In the genomic region with DNA sequence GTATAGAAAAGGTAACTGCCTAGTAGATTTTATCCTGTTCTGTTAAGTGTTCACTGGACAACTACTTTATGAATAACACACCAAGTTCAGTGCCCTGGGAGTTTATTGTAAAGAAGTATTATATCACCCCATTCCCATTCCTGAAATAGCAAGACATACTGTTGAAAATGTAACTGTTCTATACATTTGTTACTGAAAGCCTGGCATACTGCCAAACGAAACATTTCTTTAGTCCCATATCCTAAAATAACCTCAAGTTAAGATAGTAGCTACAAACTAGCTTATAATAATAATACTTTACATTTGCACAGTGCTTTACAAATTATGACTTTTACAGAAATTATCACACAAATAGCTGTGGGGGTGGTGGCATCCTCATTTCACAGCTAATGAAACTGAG, we compare ENCODE assay signal across 17 cellular contexts. TPM values are rescaled to one million over a fixed set of nuclear protein-coding genes. Genes with fewer than 3 reads are reported as not detected.
A peak's percentile ranks its signal among the peaks of the same experiment; 100 is the strongest.
DNase-seq lines count a peak whose midpoint lies in the region; ATAC-seq, FAIRE-seq and TF ChIP-seq lines count a peak whose summit lies in the region.
"Had no signal": no experiment of that assay in that cellular context is flagged by ENCODE, and none has a peak within 500 bp of the region (broad histone marks: within the 10 kb centered on the region; RNA-seq: fewer than 3 reads in every experiment).

No MANE protein-coding gene starts in this region.

- H3K27me3 ChIP-seq in MM.1S (replicated peaks; ENCODE audit: insufficient read depth, low read length), result no peaks in the 10 kb centered on the region
- H3K27me3 ChIP-seq in K562 (ENCODE audit: control insufficient read depth in 2 of 2, insufficient read depth in 2 of 2, low read length in 2 of 2), result no peaks in the 10 kb centered on the region
- H3K27me3 ChIP-seq in trophoblast cell (ENCODE audit: insufficient read depth, low read length), result no peaks in the 10 kb centered on the region
- H3K27me3 ChIP-seq: BLaER1 had no signal

- H2BK12ac ChIP-seq in trophoblast cell (ENCODE audit: low read length), result no peak overlapping the region

- no peaks in the 10 kb centered on the region for H3K79me2 ChIP-seq in MM.1S (ENCODE audit: low read length)
- no peaks in the 10 kb centered on the region for H3K79me2 ChIP-seq in K562 (ENCODE audit: control insufficient read depth, insufficient read depth, low read length)
- H3K79me2 ChIP-seq in trophoblast cell (ENCODE audit: control insufficient read depth, insufficient read depth, low read length, poor library complexity), result no peaks in the 10 kb centered on the region

- no peak overlapping the region for H3K27ac ChIP-seq in MM.1S (ENCODE audit: low read length)
- no peak overlapping the region for H3K27ac ChIP-seq in K562 (ENCODE audit: extremely low read depth, low read depth, low read length)
- H3K27ac ChIP-seq in trophoblast cell (ENCODE audit: low read depth, low read length), result no peak overlapping the region
- H3K27ac ChIP-seq: 22Rv1, BLaER1, GM23248 had no signal

- CTCF ChIA-PET in K562 (lab: Yijun Ruan, JAX; ENCODE audit: low intra/inter-chr PET ratio), result no interaction called here

- TF ChIP-seq RAD21 in K562 (CRISPR knock-in tag; conservative IDR thresholded peaks at IDR 0.05 in 1 of 2, IDR thresholded peaks at IDR 0.05 in 1 of 2), result no peak

- no peak for FAIRE-seq in K562 (lab: Jason Lieb, UNC)
- FAIRE-seq: GM12878, GM18507, H54 had no signal

- H3K36me3 ChIP-seq in MM.1S (replicated peaks; ENCODE audit: insufficient read depth, low read length), result no peaks in the 10 kb centered on the region
- H3K36me3 ChIP-seq in K562 (ENCODE audit: control insufficient read depth, insufficient read depth, low read length), result no peaks in the 10 kb centered on the region
- H3K36me3 ChIP-seq in trophoblast cell (ENCODE audit: control insufficient read depth in 1 of 2, insufficient read depth in 2 of 2, low read length in 2 of 2), result no peaks in the 10 kb centered on the region
- H3K36me3 ChIP-seq: BLaER1 had no signal

- H2BK5ac ChIP-seq in trophoblast cell (ENCODE audit: low read depth, low read length, poor library complexity), result no peak overlapping the region

- WGBS in K562 (ENCODE audit: insufficient coverage, low coverage, missing lambda C conversion rate), result 0% methylated on average over 1 of the region's 1 CpG
- WGBS in trophoblast cell (ENCODE audit: extremely low coverage, insufficient coverage, insufficient read length), result no CpG with 5 or more reads among the region's 1 CpG

- TF ChIP-seq EP300 in K562 (IDR thresholded peaks at IDR 0.05; ENCODE audit: low read length), result no peak

- H2AK5ac ChIP-seq in trophoblast cell (ENCODE audit: low read length), result no peak overlapping the region

- H3K14ac ChIP-seq in trophoblast cell (ENCODE audit: low read length), result no peak overlapping the region

- no peaks in the 10 kb centered on the region for H3K9me2 ChIP-seq in MM.1S (replicated peaks; ENCODE audit: insufficient read depth, low read length)

- H3K4ac ChIP-seq in trophoblast cell (ENCODE audit: low read depth, low read length), result no peak overlapping the region

- TF ChIP-seq CTCF in MM.1S (IDR thresholded peaks at IDR 0.05; ENCODE audit: low read length) (no peak), K562 (IDR thresholded peaks at IDR 0.05 in 2 of 3, conservative IDR thresholded peaks at IDR 0.05 in 1 of 3; ENCODE audit: insufficient read depth in 2 of 3, low read depth in 1 of 3, low read length in 3 of 3) (no peak), fibroblast of the aortic adventitia (IDR thresholded peaks at IDR 0.05; ENCODE audit: insufficient read depth, low read length) (no peak)

- POLR2A ChIA-PET in K562 (lab: Yijun Ruan, JAX), result interaction anchor here (0.9 kb wide), 1 partner anchor 9 kb away, joined by 4 read pairs; no protein-coding TSS in a partner anchor

- no peak overlapping the region for H4K91ac ChIP-seq in trophoblast cell (ENCODE audit: low read depth, low read length)

- H4K12ac ChIP-seq in trophoblast cell (ENCODE audit: low read depth, low read length), result no peak overlapping the region

- H3K4me3 ChIP-seq in MM.1S (ENCODE audit: low read length), result no peak overlapping the region
- no peak overlapping the region for H3K4me3 ChIP-seq in K562
- H3K4me3 ChIP-seq in fibroblast of the aortic adventitia (ENCODE audit: low read depth, low read length), result no peak overlapping the region
- no peak overlapping the region for H3K4me3 ChIP-seq in trophoblast cell (ENCODE audit: low read depth, low read length)
- H3K4me3 ChIP-seq: BLaER1, GM12878, GM23248 had no signal

- DNase-seq in DMS 273 (lab: John Stamatoyannopoulos, UW; ENCODE audit: unreplicated experiment) (peak; percentile 12), DMS 273 treated with DMSO at 0.1 percent for 48 hours (lab: John Stamatoyannopoulos, UW) (no peak), MM.1S (peak; percentile 30), K562 (ENCODE audit: extremely low read depth in 1 of 4, low spot score in 3 of 4) (no peak), fibroblast of the aortic adventitia (ENCODE audit: low read depth) (peak; percentile 7), trophoblast cell (no peak), G401 (ENCODE audit: low spot score) (no peak)
- DNase-seq: AML-193; Caco-2; CD8-positive, alpha-beta memory T cell; GM23248 had no signal

- no peaks in the 10 kb centered on the region for H3K9me1 ChIP-seq in K562 (ENCODE audit: control insufficient read depth, insufficient read depth, low read length)

- no peak overlapping the region for H4K8ac ChIP-seq in trophoblast cell (ENCODE audit: low read depth, low read length)

- H3F3A ChIP-seq in MM.1S (ENCODE audit: insufficient read depth, low read length), result no peaks in the 10 kb centered on the region

- H3K23ac ChIP-seq in trophoblast cell (ENCODE audit: low read length), result no peak overlapping the region

- H3K18ac ChIP-seq in trophoblast cell (ENCODE audit: low read length), result no peak overlapping the region

- H4K20me1 ChIP-seq in MM.1S (ENCODE audit: insufficient read depth, low read length), result no peaks in the 10 kb centered on the region
- no peaks in the 10 kb centered on the region for H4K20me1 ChIP-seq in K562 (replicated peaks; ENCODE audit: control insufficient read depth, insufficient read depth, low read length)
- H4K20me1 ChIP-seq: BLaER1 had no signal

- H3K4me1 ChIP-seq in MM.1S (ENCODE audit: low read length) (no peaks in the 10 kb centered on the region), K562 (replicated peaks in 1 of 2; ENCODE audit: control insufficient read depth in 2 of 2, insufficient read depth in 2 of 2, low read length in 2 of 2) (no peaks in the 10 kb centered on the region), trophoblast cell (ENCODE audit: control insufficient read depth in 1 of 2, insufficient read depth in 2 of 2, low read length in 2 of 2) (no peaks in the 10 kb centered on the region)
- H3K4me1 ChIP-seq: BLaER1, Caco-2 had no signal

- H3K9ac ChIP-seq in MM.1S (ENCODE audit: low read length), result no peak overlapping the region
- no peak overlapping the region for H3K9ac ChIP-seq in K562 (ENCODE audit: insufficient read depth in 1 of 2, low read depth in 2 of 2, low read length in 2 of 2)
- no peak overlapping the region for H3K9ac ChIP-seq in trophoblast cell (ENCODE audit: low read length)
- H3K9ac ChIP-seq: BLaER1, GM23248 had no signal

- in situ Hi-C loops in K562 (cut with MboI) (loop anchor here (10.0 kb wide), 1 partner anchor 369 kb away; no protein-coding TSS in a partner anchor), G401 (cut with HindIII; ENCODE audit: low sequenced_read_pairs) (no loop called here)

- no peak for ATAC-seq in K562
- no peak for ATAC-seq in GM21576 (IDR thresholded peaks at IDR 0.05; ENCODE audit: unreplicated experiment)
- ATAC-seq: GM12878 had no signal

- H3K79me1 ChIP-seq in trophoblast cell (ENCODE audit: low read length), result no peaks in the 10 kb centered on the region

- intact Hi-C loops in K562 (cut with micrococcal nuclease), result no loop called here

- H3K4me2 ChIP-seq in MM.1S (ENCODE audit: low read depth, low read length), result peak overlapping the region; percentile 17; the same call in 1 of the 2 replicates
- H3K4me2 ChIP-seq in K562 (ENCODE audit: insufficient read depth, low read length), result no peak overlapping the region
- H3K4me2 ChIP-seq in trophoblast cell (ENCODE audit: low read length), result no peak overlapping the region
- H3K4me2 ChIP-seq: BLaER1 had no signal

- no peak overlapping the region for H2AFZ ChIP-seq in MM.1S (ENCODE audit: low read length)
- H2AFZ ChIP-seq in K562 (ENCODE audit: low read depth, low read length), result no peak overlapping the region
- no peak overlapping the region for H2AFZ ChIP-seq in trophoblast cell (ENCODE audit: insufficient read depth, low read length, poor library complexity)
- H2AFZ ChIP-seq: GM23248 had no signal

- H2BK120ac ChIP-seq in trophoblast cell (ENCODE audit: insufficient read depth, low read length, poor library complexity), result no peak overlapping the region

- H3K9me3 ChIP-seq in MM.1S (replicated peaks; ENCODE audit: insufficient read depth, low read length) (no peaks in the 10 kb centered on the region), K562 (replicated peaks; ENCODE audit: control insufficient read depth, insufficient read depth, low read depth, low read length) (no peaks in the 10 kb centered on the region), trophoblast cell (ENCODE audit: insufficient read depth, low read depth, low read length) (no peaks in the 10 kb centered on the region)
- H3K9me3 ChIP-seq: BLaER1, Caco-2 had no signal

- no peak for TF ChIP-seq POLR2A in K562 (conservative IDR thresholded peaks at IDR 0.05)

- no TSS peak for BruUV-seq in K562 (replicated peaks; lab: Mats Ljungman, UMichigan)

RNA-seq across cellular contexts. Expression of gene SPDYA, which starts 25.2 kb away (rescaled TPM):
- total RNA-seq in K562 (2011; cell fraction: chromatin; rRNA removed; ENCODE audit: low replicate concordance), result 0.74 and 4.7 TPM in 2 replicates
- total RNA-seq in K562 (2011; cell fraction: nucleolus; rRNA removed), result not detected in 2 replicates
- total RNA-seq in K562 (2011; cell fraction: nucleoplasm; rRNA removed), result 1.2 and 1.7 TPM in 2 replicates
- 0.05 and 0.37 TPM in 2 replicates for total RNA-seq in K562 (2014; rRNA removed)
- 0.22 and 0.44 TPM in 2 replicates for total RNA-seq in K562 (2014; rRNA removed; fragmentation: Illumina TruSeq; extraction: Trizol)
- 0.41 and 0.43 TPM in 2 replicates for total RNA-seq in K562 (2015; rRNA removed; fragmentation: Illumina TruSeq; extraction: Trizol)
- 0.16 and 0.27 TPM in 2 replicates for total RNA-seq in K562 (2021)
- polyA plus RNA-seq in K562 (2011; rRNA removed), result 0.07 and 0.09 TPM in 2 replicates
- polyA plus RNA-seq in K562 (2011; cell fraction: cytosol; rRNA removed), result not detected in 2 replicates
- polyA plus RNA-seq in K562 (2011; cell fraction: nucleus; rRNA removed), result 0.18 TPM in 1 of 2 replicates, not detected in the other
- 0.26 and 0.32 TPM in 2 replicates for polyA plus RNA-seq in K562 (2012)
- 0.10 TPM in 1 of 2 replicates, not detected in the other for polyA plus RNA-seq in K562 (2014; fragmentation: Illumina TruSeq; extraction: Trizol)
- polyA plus RNA-seq in K562 (2014; fragmentation: Nextera tagmentation; extraction: Ambion mirVana), result 1 to 10 TPM in 1 of 2 experiments, under 1 TPM in 1; 0.62 to 1.6 TPM
- polyA plus RNA-seq in K562 (2014; rRNA removed), result 0.17 TPM in 1 of 2 replicates, not detected in the other
- 0.74 and 1.0 TPM in 2 replicates for polyA minus RNA-seq in K562 (2011; rRNA and poly(A)+ RNA removed)
- not detected in 2 replicates for polyA minus RNA-seq in K562 (2011; cell fraction: cytosol; rRNA and poly(A)+ RNA removed)
- 0.54 and 1.00 TPM in 2 replicates for polyA minus RNA-seq in K562 (2011; cell fraction: nucleus; rRNA and poly(A)+ RNA removed)
- 1.1 and 6.5 TPM in 2 replicates for total RNA-seq in fibroblast of the aortic adventitia (ENCODE audit: low replicate concordance)
- 4.4 and 4.5 TPM in 2 replicates for polyA plus RNA-seq in trophoblast cell (2013)
- 0.17 and 1.7 TPM in 2 replicates for total RNA-seq in G401 (2014; rRNA removed; shearing (Covaris generic))
- total RNA-seq: GM23248 had no signal

RNA-seq across cellular contexts. Expression of gene TRMT61B, which starts 34.3 kb away (rescaled TPM):
- 18.5 and 29.3 TPM in 2 replicates for total RNA-seq in K562 (2011; cell fraction: chromatin; rRNA removed; ENCODE audit: low replicate concordance)
- 13.6 and 14.7 TPM in 2 replicates for total RNA-seq in K562 (2011; cell fraction: nucleolus; rRNA removed)
- total RNA-seq in K562 (2011; cell fraction: nucleoplasm; rRNA removed), result 16.7 and 19.5 TPM in 2 replicates
- 13.7 and 19.2 TPM in 2 replicates for total RNA-seq in K562 (2014; rRNA removed)
- 27.1 and 28.9 TPM in 2 replicates for total RNA-seq in K562 (2014; rRNA removed; fragmentation: Illumina TruSeq; extraction: Trizol)
- total RNA-seq in K562 (2015; rRNA removed; fragmentation: Illumina TruSeq; extraction: Trizol), result 22.3 and 22.9 TPM in 2 replicates
- 17.4 and 20.0 TPM in 2 replicates for total RNA-seq in K562 (2021)
- 22.8 and 28.3 TPM in 2 replicates for polyA plus RNA-seq in K562 (2011; rRNA removed)
- polyA plus RNA-seq in K562 (2011; cell fraction: cytosol; rRNA removed), result 6.7 and 8.6 TPM in 2 replicates
- 10.1 and 13.5 TPM in 2 replicates for polyA plus RNA-seq in K562 (2011; cell fraction: nucleus; rRNA removed)
- 16.7 and 18.3 TPM in 2 replicates for polyA plus RNA-seq in K562 (2012)
- polyA plus RNA-seq in K562 (2014; fragmentation: Illumina TruSeq; extraction: Trizol), result 18.8 and 19.5 TPM in 2 replicates
- polyA plus RNA-seq in K562 (2014; fragmentation: Nextera tagmentation; extraction: Ambion mirVana), result 10 to 100 TPM; 16.7 to 26.8 TPM
- 13.2 and 21.4 TPM in 2 replicates for polyA plus RNA-seq in K562 (2014; rRNA removed)
- polyA minus RNA-seq in K562 (2011; rRNA and poly(A)+ RNA removed), result 11.7 and 13.1 TPM in 2 replicates
- 5.9 and 7.9 TPM in 2 replicates for polyA minus RNA-seq in K562 (2011; cell fraction: cytosol; rRNA and poly(A)+ RNA removed)
- polyA minus RNA-seq in K562 (2011; cell fraction: nucleus; rRNA and poly(A)+ RNA removed), result 10.2 and 13.2 TPM in 2 replicates
- 14.5 and 15.2 TPM in 2 replicates for total RNA-seq in fibroblast of the aortic adventitia (ENCODE audit: low replicate concordance)
- 11.9 and 12.6 TPM in 2 replicates for polyA plus RNA-seq in trophoblast cell (2013)
- 21.8 and 46.1 TPM in 2 replicates for total RNA-seq in G401 (2014; rRNA removed; shearing (Covaris generic))

RNA-seq across cellular contexts. Expression of gene WDR43, which starts 58.7 kb away (rescaled TPM):
- 135 and 262 TPM in 2 replicates for total RNA-seq in K562 (2011; cell fraction: chromatin; rRNA removed; ENCODE audit: low replicate concordance)
- 43.0 and 47.1 TPM in 2 replicates for total RNA-seq in K562 (2011; cell fraction: nucleolus; rRNA removed)
- 83.1 and 84.3 TPM in 2 replicates for total RNA-seq in K562 (2011; cell fraction: nucleoplasm; rRNA removed)
- total RNA-seq in K562 (2014; rRNA removed), result 105 and 106 TPM in 2 replicates
- 134 and 161 TPM in 2 replicates for total RNA-seq in K562 (2014; rRNA removed; fragmentation: Illumina TruSeq; extraction: Trizol)
- 144 and 149 TPM in 2 replicates for total RNA-seq in K562 (2015; rRNA removed; fragmentation: Illumina TruSeq; extraction: Trizol)
- total RNA-seq in K562 (2021), result 105 and 107 TPM in 2 replicates
- polyA plus RNA-seq in K562 (2011; rRNA removed), result 147 and 197 TPM in 2 replicates
- polyA plus RNA-seq in K562 (2011; cell fraction: cytosol; rRNA removed), result 38.2 and 53.2 TPM in 2 replicates
- 67.5 and 86.6 TPM in 2 replicates for polyA plus RNA-seq in K562 (2011; cell fraction: nucleus; rRNA removed)
- 31.9 and 60.1 TPM in 2 replicates for polyA plus RNA-seq in K562 (2012)
- 77.9 and 83.1 TPM in 2 replicates for polyA plus RNA-seq in K562 (2014; fragmentation: Illumina TruSeq; extraction: Trizol)
- polyA plus RNA-seq in K562 (2014; fragmentation: Nextera tagmentation; extraction: Ambion mirVana), result 10 to 100 TPM; 34.6 to 39.2 TPM
- 53.6 and 58.3 TPM in 2 replicates for polyA plus RNA-seq in K562 (2014; rRNA removed)
- polyA minus RNA-seq in K562 (2011; rRNA and poly(A)+ RNA removed), result 600 and 656 TPM in 2 replicates
- polyA minus RNA-seq in K562 (2011; cell fraction: cytosol; rRNA and poly(A)+ RNA removed), result 95.2 and 128 TPM in 2 replicates
- polyA minus RNA-seq in K562 (2011; cell fraction: nucleus; rRNA and poly(A)+ RNA removed), result 61.4 and 133 TPM in 2 replicates
- total RNA-seq in fibroblast of the aortic adventitia (ENCODE audit: low replicate concordance), result 80.2 and 102 TPM in 2 replicates
- polyA plus RNA-seq in trophoblast cell (2013), result 40.2 and 42.5 TPM in 2 replicates
- total RNA-seq in G401 (2014; rRNA removed; shearing (Covaris generic)), result 103 and 171 TPM in 2 replicates

Comparison
In these comparisons a context has a peak if more than half of its experiments do, and no peak if none do; other contexts are left out.
1. DNase-seq: peak in DMS 273 (single experiment), MM.1S (single experiment) and fibroblast of the aortic adventitia (single experiment); none in DMS 273 treated with DMSO at 0.1 percent for 48 hours (single experiment), K562 (0 of 4), trophoblast cell (0 of 2) and G401 (single experiment).